8 cellular contexts compared by ENCODE assay signal in genomic region chr2:178530625-178531142, GRCh38. TPM values are rescaled to one million over a fixed set of nuclear protein-coding genes. Genes with fewer than 3 reads are reported as not detected.
DNase-seq lines count a peak whose midpoint lies in the region; ATAC-seq, FAIRE-seq and TF ChIP-seq lines count a peak whose summit lies in the region.

No MANE protein-coding gene starts in this region.

- TF ChIP-seq CTCF in right lobe of liver (IDR thresholded peaks at IDR 0.05), result no peak
- TF ChIP-seq CTCF in HepG2 (CRISPR knock-in tag; IDR thresholded peaks at IDR 0.05), result no peak

- H3K36me3 ChIP-seq in right lobe of liver (peaks cover 0 to 14% (median under 1%) of the 10 kb centered on the region in 4 donors), HepG2 (replicated peaks in 1 of 2; ENCODE audit: control insufficient read depth in 1 of 2, insufficient read depth in 2 of 2, low read length in 2 of 2) (no peaks in the 10 kb centered on the region; a peak in 1 of 5 replicates)

- TF ChIP-seq RAD21 in HepG2 (CRISPR knock-in tag; IDR thresholded peaks at IDR 0.05), result no peak

- FAIRE-seq in HepG2 (lab: Jason Lieb, UNC), result no peak

- in situ Hi-C loops in HepG2 (cut with HindIII; ENCODE audit: extremely low pct_ligation_motif_present, low pct_unique_long_range_greater_than_20kb), result no loop called here

- peaks cover 81% of the 10 kb centered on the region for H3K36me3 Mint-ChIP-seq in activated T-cell treated with anti-CD3 and anti-CD28 coated beads, Interleukin-2, amount 50 U/mL, for 24 hours (ENCODE audit: low read depth)

- H4K20me1 ChIP-seq in HepG2 (ENCODE audit: insufficient read depth, low read length), result no peaks in the 10 kb centered on the region

- peaks cover 6% of the 10 kb centered on the region for H3K79me2 ChIP-seq in HepG2 (ENCODE audit: insufficient read depth, low read length)

- H3K4me3 Mint-ChIP-seq in activated T-cell treated with anti-CD3 and anti-CD28 coated beads, Interleukin-2, amount 50 U/mL, for 24 hours, result peak overlapping the region; percentile 21
- H3K4me3 Mint-ChIP-seq in stimulated activated naive CD8-positive, alpha-beta T cell treated with anti-CD3 and anti-CD28 coated beads, Interleukin-15, amount 100 ng/mL, for 72 hours, result peak overlapping the region; percentile 24 to 51

- no peak overlapping the region for H3K9ac ChIP-seq in HepG2 (ENCODE audit: insufficient read depth, low read depth, low read length)

- TF ChIP-seq POLR2A in right lobe of liver (IDR thresholded peaks at IDR 0.05) (no peak), HepG2 (IDR thresholded peaks at IDR 0.05; ENCODE audit: insufficient read depth in 1 of 2, low read depth in 2 of 2, low read length in 2 of 2) (no peak)

- no peak overlapping the region for H3K4me2 ChIP-seq in HepG2 (ENCODE audit: low read depth, low read length)

- 53% methylated on average over 8 of the region's 8 CpGs for WGBS in right lobe of liver (ENCODE audit: insufficient coverage, low coverage, low lambda C conversion rate, missing lambda C conversion rate)
- 46% methylated on average over 8 of the region's 8 CpGs for whole genome bisulfite sequencing in HepG2 (ENCODE audit: low lambda C conversion rate)

- TF ChIP-seq EP300 in HepG2 (IDR thresholded peaks at IDR 0.05; ENCODE audit: low read depth in 2 of 2, low read length in 2 of 2), result no peak
- no peak for TF ChIP-seq EP300 in HepG2 (CRISPR knock-in tag; IDR thresholded peaks at IDR 0.05; ENCODE audit: borderline replicate concordance)

- POLR2A ChIA-PET in HepG2 (lab: Yijun Ruan, JAX), result no interaction called here

- no peaks in the 10 kb centered on the region for H3K27me3 Mint-ChIP-seq in activated T-cell treated with anti-CD3 and anti-CD28 coated beads, Interleukin-2, amount 50 U/mL, for 24 hours
- H3K27me3 Mint-ChIP-seq in stimulated activated naive CD8-positive, alpha-beta T cell treated with anti-CD3 and anti-CD28 coated beads, Interleukin-15, amount 100 ng/mL, for 72 hours, result no peaks in the 10 kb centered on the region

- CTCF ChIA-PET in HepG2 (lab: Yijun Ruan, JAX; ENCODE audit: low intra/inter-chr PET ratio, low total read pairs), result no interaction called here

- no peaks in the 10 kb centered on the region for H3K9me3 ChIP-seq in right lobe of liver
- no peaks in the 10 kb centered on the region for H3K9me3 ChIP-seq in HepG2 (ENCODE audit: low read length)

- no peak overlapping the region for H2AFZ ChIP-seq in HepG2 (ENCODE audit: low read length)

- H3K27me3 ChIP-seq in right lobe of liver (no peaks in the 10 kb centered on the region), HepG2 (ENCODE audit: control insufficient read depth in 1 of 2, insufficient read depth in 2 of 2, low read length in 2 of 2) (no peaks in the 10 kb centered on the region)

- intact Hi-C loops in right lobe of liver (cut with DNase I), result no loop called here
- intact Hi-C loops in HepG2 (cut with micrococcal nuclease; ENCODE audit: unreplicated experiment), result no loop called here

- no TSS peak for BruUV-seq in HepG2 (replicated peaks; lab: Mats Ljungman, UMichigan)

- H3K4me1 Mint-ChIP-seq in activated T-cell treated with anti-CD3 and anti-CD28 coated beads, Interleukin-2, amount 50 U/mL, for 24 hours (ENCODE audit: low read depth), result peaks cover 69% of the 10 kb centered on the region
- H3K4me1 Mint-ChIP-seq in stimulated activated naive CD8-positive, alpha-beta T cell treated with anti-CD3 and anti-CD28 coated beads, Interleukin-15, amount 100 ng/mL, for 72 hours, result peaks cover 54% of the 10 kb centered on the region

- H3K4me1 ChIP-seq in right lobe of liver (no peaks in the 10 kb centered on the region), HepG2 (ENCODE audit: insufficient read depth, low read length) (no peaks in the 10 kb centered on the region)

- no peaks in the 10 kb centered on the region for H3K9me3 Mint-ChIP-seq in activated T-cell treated with anti-CD3 and anti-CD28 coated beads, Interleukin-2, amount 50 U/mL, for 24 hours
- peaks cover 7 to 21% of the 10 kb centered on the region in 2 donors for H3K9me3 Mint-ChIP-seq in stimulated activated naive CD8-positive, alpha-beta T cell treated with anti-CD3 and anti-CD28 coated beads, Interleukin-15, amount 100 ng/mL, for 72 hours

- no peak for DNase-seq in right lobe of liver
- no peak for DNase-seq in HepG2 (ENCODE audit: low spot score)
- peak; percentile 32 for DNase-seq in activated T-cell treated with anti-CD3 and anti-CD28 coated beads, Interleukin-2, amount 50 U/mL, for 24 hours
- peak; percentile 28 to 82 for DNase-seq in stimulated activated naive CD8-positive, alpha-beta T cell treated with anti-CD3 and anti-CD28 coated beads, Interleukin-15, amount 100 ng/mL, for 72 hours
- no peak for DNase-seq in inferior parietal cortex (ENCODE audit: extremely low spot score)
- DNase-seq in putamen (ENCODE audit: low spot score), result no peak
- DNase-seq in NCI-H128 (lab: John Stamatoyannopoulos, UW; ENCODE audit: unreplicated experiment), result no peak

- H3K4me3 ChIP-seq in right lobe of liver (no peak overlapping the region), HepG2 (replicated peaks in 1 of 3; ENCODE audit: insufficient read depth in 1 of 3, low read depth in 2 of 3, low read length in 3 of 3) (no peak overlapping the region)

- peak overlapping the region; percentile 86 for H3K27ac Mint-ChIP-seq in activated T-cell treated with anti-CD3 and anti-CD28 coated beads, Interleukin-2, amount 50 U/mL, for 24 hours
- H3K27ac Mint-ChIP-seq in stimulated activated naive CD8-positive, alpha-beta T cell treated with anti-CD3 and anti-CD28 coated beads, Interleukin-15, amount 100 ng/mL, for 72 hours, result peak overlapping the region in 1 of 2 donors; percentile 82

- peak; percentile 37 to 80 (median 58) for ATAC-seq in right lobe of liver
- ATAC-seq in HepG2, result no peak
- ATAC-seq in HG03103 (IDR thresholded peaks at IDR 0.05; ENCODE audit: low read depth, unreplicated experiment), result peak; percentile 93
- ATAC-seq in stimulated activated naive CD8-positive, alpha-beta T cell treated with anti-CD3 and anti-CD28 coated beads, Interleukin-15, amount 100 ng/mL, for 72 hours, result peak; percentile 98

- H3K27ac ChIP-seq in right lobe of liver (peak overlapping the region in 1 of 3 donors; percentile 30), HepG2 (ENCODE audit: extremely low read length, insufficient read depth, low read length) (no peak overlapping the region)

TF ChIP-seq in HepG2, 621 proteins besides CTCF, POLR2A, EP300 and RAD21 (continues in another document):
- no peak for TF ChIP-seq GTF3A (CRISPR knock-in tag; conservative IDR thresholded peaks at IDR 0.05)

RNA-seq across cellular contexts. Expression of gene PLEKHA3, which starts 50.4 kb away (rescaled TPM):
- total RNA-seq in right lobe of liver (10 to 100 TPM in 4 of 6 experiments, 1 to 10 TPM in 2; 4.4 to 21.2 (median 15.1) TPM), HepG2 (2016; rRNA removed; fragmentation: Illumina TruSeq; extraction: Trizol) (23.1 and 26.8 TPM in 2 replicates)
- total RNA-seq in HepG2 (2016; cell fraction: cytosol; rRNA removed; fragmentation: Illumina TruSeq; extraction: Trizol; ENCODE audit: low read depth), result 5.4 and 7.7 TPM in 2 replicates
- total RNA-seq in HepG2 (2016; cell fraction: insoluble cytoplasmic fraction; rRNA removed; fragmentation: Illumina TruSeq; extraction: Trizol), result 21.3 and 27.5 TPM in 2 replicates
- 24.3 and 26.4 TPM in 2 replicates for total RNA-seq in HepG2 (2016; cell fraction: membrane; rRNA removed; fragmentation: Illumina TruSeq; extraction: Trizol)
- total RNA-seq in HepG2 (2016; cell fraction: nucleus; rRNA removed; fragmentation: Illumina TruSeq; extraction: Trizol), result 11.8 and 13.5 TPM in 2 replicates
- 8.6 and 11.7 TPM in 2 replicates for polyA plus RNA-seq in HepG2 (2011; rRNA removed)
- polyA plus RNA-seq in HepG2 (2011; cell fraction: cytosol; rRNA removed), result 2.6 and 4.0 TPM in 2 replicates
- 2.6 and 5.8 TPM in 2 replicates for polyA plus RNA-seq in HepG2 (2011; cell fraction: nucleus; rRNA removed)
- 9.9 and 13.0 TPM in 2 replicates for polyA plus RNA-seq in HepG2 (2012)
- 10.7 and 12.2 TPM in 2 replicates for polyA plus RNA-seq in HepG2 (2016; cell fraction: cytosol; fragmentation: Illumina TruSeq; extraction: Trizol; ENCODE audit: low read depth)
- polyA plus RNA-seq in HepG2 (2016; cell fraction: insoluble cytoplasmic fraction; fragmentation: Illumina TruSeq; extraction: Trizol; ENCODE audit: low read depth), result 23.9 and 24.5 TPM in 2 replicates
- polyA plus RNA-seq in HepG2 (2016; cell fraction: membrane; fragmentation: Illumina TruSeq; extraction: Trizol; ENCODE audit: low read depth), result 19.9 and 21.8 TPM in 2 replicates
- 11.0 and 14.0 TPM in 2 replicates for polyA plus RNA-seq in HepG2 (2016; cell fraction: nucleus; fragmentation: Illumina TruSeq; extraction: Trizol; ENCODE audit: insufficient read depth, low read depth)
- 3.7 and 6.9 TPM in 2 replicates for polyA minus RNA-seq in HepG2 (2011; rRNA and poly(A)+ RNA removed; ENCODE audit: low replicate concordance)
- 9.6 and 11.5 TPM in 2 replicates for polyA minus RNA-seq in HepG2 (2011; cell fraction: cytosol; rRNA and poly(A)+ RNA removed)
- polyA minus RNA-seq in HepG2 (2011; cell fraction: nucleus; rRNA and poly(A)+ RNA removed), result 16.8 and 20.2 TPM in 2 replicates

RNA-seq across cellular contexts. Expression of gene FKBP7, which starts 52.3 kb away (rescaled TPM):
- total RNA-seq in right lobe of liver (10 to 100 TPM in 1 of 6 experiments, 1 to 10 TPM in 5; 2.5 to 12.7 (median 4.8) TPM), HepG2 (2016; rRNA removed; fragmentation: Illumina TruSeq; extraction: Trizol) (9.7 and 14.8 TPM in 2 replicates)
- 2.8 and 3.6 TPM in 2 replicates for total RNA-seq in HepG2 (2016; cell fraction: cytosol; rRNA removed; fragmentation: Illumina TruSeq; extraction: Trizol; ENCODE audit: low read depth)
- 9.9 and 13.5 TPM in 2 replicates for total RNA-seq in HepG2 (2016; cell fraction: insoluble cytoplasmic fraction; rRNA removed; fragmentation: Illumina TruSeq; extraction: Trizol)
- 3.9 and 4.5 TPM in 2 replicates for total RNA-seq in HepG2 (2016; cell fraction: membrane; rRNA removed; fragmentation: Illumina TruSeq; extraction: Trizol)
- 12.3 and 18.8 TPM in 2 replicates for total RNA-seq in HepG2 (2016; cell fraction: nucleus; rRNA removed; fragmentation: Illumina TruSeq; extraction: Trizol)
- polyA plus RNA-seq in HepG2 (2011; rRNA removed), result 9.5 and 12.4 TPM in 2 replicates
- polyA plus RNA-seq in HepG2 (2011; cell fraction: cytosol; rRNA removed), result 6.1 and 7.1 TPM in 2 replicates
- polyA plus RNA-seq in HepG2 (2011; cell fraction: nucleus; rRNA removed), result 2.9 and 3.0 TPM in 2 replicates
- polyA plus RNA-seq in HepG2 (2012), result 13.3 and 20.2 TPM in 2 replicates
- polyA plus RNA-seq in HepG2 (2016; cell fraction: cytosol; fragmentation: Illumina TruSeq; extraction: Trizol; ENCODE audit: low read depth), result 5.2 and 5.3 TPM in 2 replicates
- 10.5 and 13.7 TPM in 2 replicates for polyA plus RNA-seq in HepG2 (2016; cell fraction: insoluble cytoplasmic fraction; fragmentation: Illumina TruSeq; extraction: Trizol; ENCODE audit: low read depth)
- 3.5 and 4.7 TPM in 2 replicates for polyA plus RNA-seq in HepG2 (2016; cell fraction: membrane; fragmentation: Illumina TruSeq; extraction: Trizol; ENCODE audit: low read depth)
- 20.0 and 26.2 TPM in 2 replicates for polyA plus RNA-seq in HepG2 (2016; cell fraction: nucleus; fragmentation: Illumina TruSeq; extraction: Trizol; ENCODE audit: insufficient read depth, low read depth)
- 0.89 and 1.8 TPM in 2 replicates for polyA minus RNA-seq in HepG2 (2011; rRNA and poly(A)+ RNA removed; ENCODE audit: low replicate concordance)
- polyA minus RNA-seq in HepG2 (2011; cell fraction: cytosol; rRNA and poly(A)+ RNA removed), result 5.3 and 5.9 TPM in 2 replicates
- 6.0 and 9.4 TPM in 2 replicates for polyA minus RNA-seq in HepG2 (2011; cell fraction: nucleus; rRNA and poly(A)+ RNA removed)

Comparison
In these comparisons a context has a peak if more than half of its experiments do, and no peak if none do; other contexts are left out.
1. DNase-seq: peak in activated T-cell treated with anti-CD3 and anti-CD28 coated beads, Interleukin-2, amount 50 U/mL, for 24 hours (single experiment) and stimulated activated naive CD8-positive, alpha-beta T cell treated with anti-CD3 and anti-CD28 coated beads, Interleukin-15, amount 100 ng/mL, for 72 hours (2 of 2); none in right lobe of liver (0 of 3), HepG2 (single experiment), inferior parietal cortex (single experiment), putamen (single experiment) and NCI-H128 (single experiment).